In genomic region chr4:86043755-86044592, GRCh38 we compare ENCODE assay signal across 8 cellular contexts.
DNase-seq lines count a peak whose midpoint lies in the region; ATAC-seq and TF ChIP-seq lines count a peak whose summit lies in the region.

No MANE protein-coding gene starts in this region.

- H3K27ac ChIP-seq in adrenal gland, result no peak overlapping the region
- H3K27ac ChIP-seq in testis, result no peak overlapping the region

- POLR2A ChIA-PET in T-cell (lab: Charles Lee), result no interaction called here

- no peak overlapping the region for H3K27ac Mint-ChIP-seq in activated naive CD4-positive, alpha-beta T cell treated with anti-CD3 and anti-CD28 coated beads for 36 hours
- no peak overlapping the region for H3K27ac Mint-ChIP-seq in T-cell

- WGBS in adrenal gland, 4 donors, result 18 to 21% (median 19%) methylated on average over 8 of the region's 8 CpGs
- 31 to 32% methylated on average over 8 of the region's 8 CpGs for WGBS in testis, 2 donors

- no peak overlapping the region for H3K4me3 Mint-ChIP-seq in activated naive CD4-positive, alpha-beta T cell treated with anti-CD3 and anti-CD28 coated beads for 36 hours
- no peak overlapping the region for H3K4me3 Mint-ChIP-seq in T-cell

- H3K36me3 ChIP-seq in adrenal gland (replicated peaks in 1 of 2), result no peaks in the 10 kb centered on the region
- H3K36me3 ChIP-seq in testis (ENCODE audit: low read depth, missing control alignments), result no peaks in the 10 kb centered on the region

- H3K27me3 ChIP-seq in adrenal gland (no peaks in the 10 kb centered on the region), testis (no peaks in the 10 kb centered on the region)

- intact Hi-C loops in activated naive CD4-positive, alpha-beta T cell treated with anti-CD3 and anti-CD28 coated beads for 36 hours (cut with micrococcal nuclease), result loop anchor here (1.0 to 10.0 kb wide), 2 partner anchors 289 to 896 kb away; no protein-coding TSS in a partner anchor
- intact Hi-C loops in adrenal gland (cut with DNase I), result no loop called here
- intact Hi-C loops in testis (cut with DNase I; ENCODE audit: low total_unique reads), result no loop called here

- H3K4me1 ChIP-seq in adrenal gland (replicated peaks in 1 of 2) (peaks cover 0 to 12% of the 10 kb centered on the region in 2 donors), testis (no peaks in the 10 kb centered on the region)

- CTCF ChIA-PET in activated naive CD4-positive, alpha-beta T cell treated with anti-CD3 and anti-CD28 coated beads for 36 hours (lab: Charles Lee), result interaction anchor here (0.8 to 1.5 kb wide), 3 partner anchors 13 to 959 kb away, joined by 3 to 4 read pairs (median 3); no protein-coding TSS in a partner anchor
- CTCF ChIA-PET in T-cell (lab: Charles Lee), result no interaction called here

- H3K9me3 ChIP-seq in adrenal gland (replicated peaks in 1 of 3) (no peaks in the 10 kb centered on the region), testis (no peaks in the 10 kb centered on the region)

- H3K27me3 Mint-ChIP-seq in activated naive CD4-positive, alpha-beta T cell treated with anti-CD3 and anti-CD28 coated beads for 36 hours (ENCODE audit: low read depth), result no peaks in the 10 kb centered on the region
- H3K27me3 Mint-ChIP-seq in T-cell, result no peaks in the 10 kb centered on the region

- no peak overlapping the region for H3K4me3 ChIP-seq in adrenal gland
- H3K4me3 ChIP-seq in testis, result no peak overlapping the region

- TF ChIP-seq POLR2A in adrenal gland (IDR thresholded peaks at IDR 0.05), result no peak
- TF ChIP-seq POLR2A in testis (IDR thresholded peaks at IDR 0.05), result no peak

- H3K4me1 Mint-ChIP-seq in activated naive CD4-positive, alpha-beta T cell treated with anti-CD3 and anti-CD28 coated beads for 36 hours (ENCODE audit: low read depth), result no peaks in the 10 kb centered on the region
- H3K4me1 Mint-ChIP-seq in T-cell, result no peaks in the 10 kb centered on the region

- no peaks in the 10 kb centered on the region for H3K36me3 Mint-ChIP-seq in activated naive CD4-positive, alpha-beta T cell treated with anti-CD3 and anti-CD28 coated beads for 36 hours (ENCODE audit: low read depth)
- no peaks in the 10 kb centered on the region for H3K36me3 Mint-ChIP-seq in T-cell

- ATAC-seq in HG02759 (IDR thresholded peaks at IDR 0.05; ENCODE audit: unreplicated experiment) (peak; percentile 72), T-cell (replicated peaks in 1 of 4) (no peak)

- peak; percentile 48 to 75 (median 60) for TF ChIP-seq CTCF in adrenal gland (IDR thresholded peaks at IDR 0.05)
- peak; percentile 63 to 81 (median 63) for TF ChIP-seq CTCF in testis (IDR thresholded peaks at IDR 0.05)

- DNase-seq in activated naive CD4-positive, alpha-beta T cell treated with anti-CD3 and anti-CD28 coated beads for 36 hours, result peak; percentile 9
- no peak for DNase-seq in activated naive CD4-positive, alpha-beta T cell treated with Interleukin-2 at 50 U/mL for 16 hours
- DNase-seq in NCI-H2227 (lab: John Stamatoyannopoulos, UW; ENCODE audit: unreplicated experiment), result peak; percentile 47
- peak in 4 of 7 donors; percentile 27 to 52 (median 38) for DNase-seq in adrenal gland
- DNase-seq in iPS-NIHi7 (ENCODE audit: extremely low spot score), result peak; percentile 22
- peak; percentile 45 for DNase-seq in testis
- no peak for DNase-seq in T-cell

- H3K9me3 Mint-ChIP-seq in activated naive CD4-positive, alpha-beta T cell treated with anti-CD3 and anti-CD28 coated beads for 36 hours, result no peaks in the 10 kb centered on the region
- no peaks in the 10 kb centered on the region for H3K9me3 Mint-ChIP-seq in T-cell

Comparison
In these comparisons a context has a peak if more than half of its experiments do, and no peak if none do; other contexts are left out.
1. DNase-seq: peak in activated naive CD4-positive, alpha-beta T cell treated with anti-CD3 and anti-CD28 coated beads for 36 hours (single experiment), NCI-H2227 (single experiment), adrenal gland (4 of 7), iPS-NIHi7 (single experiment) and testis (single experiment); none in activated naive CD4-positive, alpha-beta T cell treated with Interleukin-2 at 50 U/mL for 16 hours (single experiment) and T-cell (0 of 34).